ENCODE assay signal across 1 cellular context in the genomic region with DNA sequence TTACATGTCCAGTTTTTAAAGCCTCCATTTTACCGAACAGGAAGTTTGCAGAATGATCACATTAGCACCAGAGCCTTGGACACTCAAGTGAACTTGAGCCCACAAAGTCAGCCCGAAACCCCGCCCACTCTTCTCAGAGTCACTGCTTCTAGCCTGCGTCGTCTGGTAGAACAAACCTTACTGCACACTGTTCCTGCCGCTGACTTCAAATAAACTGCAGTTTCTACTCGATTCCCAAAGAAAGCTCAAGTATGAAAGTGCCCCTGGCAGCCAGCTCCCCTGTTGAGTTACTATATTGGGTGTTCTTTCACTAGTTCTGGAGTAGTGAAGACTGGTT.
TF ChIP-seq lines count a peak whose summit lies in the region.

No MANE protein-coding gene starts in this region.

TF ChIP-seq in WTC11, 78 proteins besides CTCF, POLR2A, EP300 and RAD21 (continued from another document):
- TF ChIP-seq, protein P1, sequence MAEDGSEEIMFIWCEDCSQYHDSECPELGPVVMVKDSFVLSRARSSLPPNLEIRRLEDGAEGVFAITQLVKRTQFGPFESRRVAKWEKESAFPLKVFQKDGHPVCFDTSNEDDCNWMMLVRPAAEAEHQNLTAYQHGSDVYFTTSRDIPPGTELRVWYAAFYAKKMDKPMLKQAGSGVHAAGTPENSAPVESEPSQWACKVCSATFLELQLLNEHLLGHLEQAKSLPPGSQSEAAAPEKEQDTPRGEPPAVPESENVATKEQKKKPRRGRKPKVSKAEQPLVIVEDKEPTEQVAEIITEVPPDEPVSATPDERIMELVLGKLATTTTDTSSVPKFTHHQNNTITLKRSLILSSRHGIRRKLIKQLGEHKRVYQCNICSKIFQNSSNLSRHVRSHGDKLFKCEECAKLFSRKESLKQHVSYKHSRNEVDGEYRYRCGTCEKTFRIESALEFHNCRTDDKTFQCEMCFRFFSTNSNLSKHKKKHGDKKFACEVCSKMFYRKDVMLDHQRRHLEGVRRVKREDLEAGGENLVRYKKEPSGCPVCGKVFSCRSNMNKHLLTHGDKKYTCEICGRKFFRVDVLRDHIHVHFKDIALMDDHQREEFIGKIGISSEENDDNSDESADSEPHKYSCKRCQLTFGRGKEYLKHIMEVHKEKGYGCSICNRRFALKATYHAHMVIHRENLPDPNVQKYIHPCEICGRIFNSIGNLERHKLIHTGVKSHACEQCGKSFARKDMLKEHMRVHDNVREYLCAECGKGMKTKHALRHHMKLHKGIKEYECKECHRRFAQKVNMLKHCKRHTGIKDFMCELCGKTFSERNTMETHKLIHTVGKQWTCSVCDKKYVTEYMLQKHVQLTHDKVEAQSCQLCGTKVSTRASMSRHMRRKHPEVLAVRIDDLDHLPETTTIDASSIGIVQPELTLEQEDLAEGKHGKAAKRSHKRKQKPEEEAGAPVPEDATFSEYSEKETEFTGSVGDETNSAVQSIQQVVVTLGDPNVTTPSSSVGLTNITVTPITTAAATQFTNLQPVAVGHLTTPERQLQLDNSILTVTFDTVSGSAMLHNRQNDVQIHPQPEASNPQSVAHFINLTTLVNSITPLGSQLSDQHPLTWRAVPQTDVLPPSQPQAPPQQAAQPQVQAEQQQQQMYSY (CRISPR knock-in tag; IDR thresholded peaks at IDR 0.05): no peak
- TF ChIP-seq EMX1 (CRISPR knock-in tag; IDR thresholded peaks at IDR 0.05) (no peak), TP53 (CRISPR knock-in tag; IDR thresholded peaks at IDR 0.05) (no peak), JUN (CRISPR knock-in tag; IDR thresholded peaks at IDR 0.05) (no peak), GTF2I (CRISPR knock-in tag; conservative IDR thresholded peaks at IDR 0.05) (no peak), HMGA2 (CRISPR knock-in tag; IDR thresholded peaks at IDR 0.05) (no peak), TCF7 (CRISPR knock-in tag; IDR thresholded peaks at IDR 0.05; ENCODE audit: low read depth) (no peak)
- TF ChIP-seq, protein P2, sequence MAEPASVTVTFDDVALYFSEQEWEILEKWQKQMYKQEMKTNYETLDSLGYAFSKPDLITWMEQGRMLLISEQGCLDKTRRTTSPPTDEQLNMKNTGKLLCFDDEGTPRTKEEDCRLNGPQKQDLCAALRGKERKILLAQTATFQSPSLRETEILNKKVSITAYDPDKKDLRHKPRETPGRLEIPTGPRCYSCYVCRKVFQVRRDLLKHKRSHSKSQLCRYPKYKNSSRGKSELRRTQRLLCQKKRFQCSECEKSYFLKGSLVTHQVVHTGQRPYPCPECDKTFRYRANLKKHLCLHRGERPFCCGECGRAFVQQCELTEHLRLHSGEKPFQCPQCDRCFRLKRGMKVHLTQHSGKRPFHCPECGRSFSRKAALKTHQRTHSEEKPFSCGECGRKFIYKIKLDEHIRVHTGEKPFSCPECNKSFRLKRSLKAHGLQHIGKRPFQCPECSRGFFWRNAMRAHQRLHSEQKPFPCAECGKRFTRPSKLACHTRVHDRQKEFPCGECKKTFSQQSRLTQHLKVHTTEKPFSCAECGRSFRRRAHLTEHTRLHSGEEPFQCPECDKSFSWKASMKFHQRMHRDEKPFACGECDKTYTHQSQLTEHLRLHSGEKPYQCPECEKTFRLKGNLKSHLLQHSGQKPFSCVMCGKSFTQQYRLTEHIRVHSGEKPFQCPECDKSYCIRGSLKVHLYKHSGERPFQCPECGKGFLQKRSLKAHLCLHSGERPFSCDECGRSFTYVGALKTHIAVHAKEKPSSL (CRISPR knock-in tag; conservative IDR thresholded peaks at IDR 0.05): no peak
- TF ChIP-seq, protein P3, sequence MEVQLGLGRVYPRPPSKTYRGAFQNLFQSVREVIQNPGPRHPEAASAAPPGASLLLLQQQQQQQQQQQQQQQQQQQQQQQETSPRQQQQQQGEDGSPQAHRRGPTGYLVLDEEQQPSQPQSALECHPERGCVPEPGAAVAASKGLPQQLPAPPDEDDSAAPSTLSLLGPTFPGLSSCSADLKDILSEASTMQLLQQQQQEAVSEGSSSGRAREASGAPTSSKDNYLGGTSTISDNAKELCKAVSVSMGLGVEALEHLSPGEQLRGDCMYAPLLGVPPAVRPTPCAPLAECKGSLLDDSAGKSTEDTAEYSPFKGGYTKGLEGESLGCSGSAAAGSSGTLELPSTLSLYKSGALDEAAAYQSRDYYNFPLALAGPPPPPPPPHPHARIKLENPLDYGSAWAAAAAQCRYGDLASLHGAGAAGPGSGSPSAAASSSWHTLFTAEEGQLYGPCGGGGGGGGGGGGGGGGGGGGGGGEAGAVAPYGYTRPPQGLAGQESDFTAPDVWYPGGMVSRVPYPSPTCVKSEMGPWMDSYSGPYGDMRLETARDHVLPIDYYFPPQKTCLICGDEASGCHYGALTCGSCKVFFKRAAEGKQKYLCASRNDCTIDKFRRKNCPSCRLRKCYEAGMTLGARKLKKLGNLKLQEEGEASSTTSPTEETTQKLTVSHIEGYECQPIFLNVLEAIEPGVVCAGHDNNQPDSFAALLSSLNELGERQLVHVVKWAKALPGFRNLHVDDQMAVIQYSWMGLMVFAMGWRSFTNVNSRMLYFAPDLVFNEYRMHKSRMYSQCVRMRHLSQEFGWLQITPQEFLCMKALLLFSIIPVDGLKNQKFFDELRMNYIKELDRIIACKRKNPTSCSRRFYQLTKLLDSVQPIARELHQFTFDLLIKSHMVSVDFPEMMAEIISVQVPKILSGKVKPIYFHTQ (CRISPR knock-in tag; IDR thresholded peaks at IDR 0.05): no peak
